Comparison of ENCODE assay signal across 10 cellular contexts in the genomic region with DNA sequence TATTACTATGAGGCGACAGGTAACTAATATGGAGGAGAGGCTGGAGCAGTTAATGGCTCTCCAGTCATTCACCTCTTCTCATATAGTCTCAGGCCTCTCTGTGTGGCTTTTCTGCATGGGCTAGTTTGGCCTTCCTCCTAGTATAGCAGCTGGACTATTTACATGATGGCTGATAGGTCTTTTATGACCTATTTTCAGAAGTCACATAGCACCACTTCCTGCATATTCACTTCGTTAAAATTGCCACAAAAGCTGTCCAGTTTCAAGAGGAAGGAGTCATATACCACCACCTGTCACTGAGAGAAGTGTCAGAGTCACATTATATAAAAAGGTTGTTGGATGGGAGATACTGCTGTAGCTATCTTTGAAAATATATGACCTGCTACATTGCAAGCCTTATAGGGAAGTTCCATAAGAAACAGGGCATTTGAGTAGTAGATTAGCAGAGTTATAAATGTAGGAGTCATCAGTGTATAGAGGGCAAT. TPM values are rescaled to one million over a fixed set of nuclear protein-coding genes. Genes with fewer than 3 reads are reported as not detected.
A peak's percentile ranks its signal among the peaks of the same experiment; 100 is the strongest.
DNase-seq lines count a peak whose midpoint lies in the region; ATAC-seq and TF ChIP-seq lines count a peak whose summit lies in the region.
"Had no signal": no experiment of that assay in that cellular context is flagged by ENCODE, and none has a peak within 500 bp of the region (broad histone marks: within the 10 kb centered on the region; RNA-seq: fewer than 3 reads in every experiment).

No MANE protein-coding gene starts in this region.

- no peak overlapping the region for H3K4me3 ChIP-seq in prostate gland
- H3K4me3 ChIP-seq: thoracic aorta had no signal

- no peak for TF ChIP-seq POLR2A in prostate gland (IDR thresholded peaks at IDR 0.05)

- peaks cover 4% of the 10 kb centered on the region for H3K4me1 Mint-ChIP-seq in activated T-helper 17 cell treated with anti-CD3 and anti-CD28 coated beads, Interleukin-2, amount 50 U/mL, for 72 hours

- H3K9me3 ChIP-seq in prostate gland, result no peaks in the 10 kb centered on the region
- H3K9me3 ChIP-seq: thoracic aorta had no signal

- intact Hi-C loops in prostate gland (cut with DNase I), result no loop called here

- no peaks in the 10 kb centered on the region for H3K36me3 Mint-ChIP-seq in activated T-helper 17 cell treated with anti-CD3 and anti-CD28 coated beads, Interleukin-2, amount 50 U/mL, for 72 hours (ENCODE audit: low read depth)

- no peak for TF ChIP-seq CTCF in prostate gland (IDR thresholded peaks at IDR 0.05)

- WGBS in prostate gland, result 61% methylated on average over 2 of the region's 2 CpGs

- H3K27ac ChIP-seq in prostate gland, result no peak overlapping the region
- H3K27ac ChIP-seq: thoracic aorta had no signal

- H3K27ac Mint-ChIP-seq in activated T-helper 17 cell treated with anti-CD3 and anti-CD28 coated beads, Interleukin-2, amount 50 U/mL, for 72 hours, result peak overlapping the region; percentile 18

- no peaks in the 10 kb centered on the region for H3K27me3 ChIP-seq in prostate gland (replicated peaks; ENCODE audit: insufficient read depth)

- H3K36me3 ChIP-seq in prostate gland, result no peaks in the 10 kb centered on the region
- H3K36me3 ChIP-seq: thoracic aorta had no signal

- H3K4me3 Mint-ChIP-seq in activated T-helper 17 cell treated with anti-CD3 and anti-CD28 coated beads, Interleukin-2, amount 50 U/mL, for 72 hours, result no peak overlapping the region

- DNase-seq in NCI-H2227 treated with DMSO at 0.1 percent for 48 hours (lab: John Stamatoyannopoulos, UW) (no peak), EL (no peak), prostate gland (ENCODE audit: low spot score) (no peak)
- no peak for DNase-seq in stimulated activated naive CD4-positive, alpha-beta T cell treated with Interleukin-2 at 50 U/mL for 16 hours (lab: John Stamatoyannopoulos, UW)
- DNase-seq: NCI-H510A had no signal

- peaks cover 3% of the 10 kb centered on the region for H3K27me3 Mint-ChIP-seq in activated T-helper 17 cell treated with anti-CD3 and anti-CD28 coated beads, Interleukin-2, amount 50 U/mL, for 72 hours

- no peaks in the 10 kb centered on the region for H3K9me3 Mint-ChIP-seq in activated T-helper 17 cell treated with anti-CD3 and anti-CD28 coated beads, Interleukin-2, amount 50 U/mL, for 72 hours

- H3K4me1 ChIP-seq in prostate gland (replicated peaks), result no peaks in the 10 kb centered on the region

- ATAC-seq in GM18517 (IDR thresholded peaks at IDR 0.05; ENCODE audit: unreplicated experiment) (peak; percentile 98), GM21381 (IDR thresholded peaks at IDR 0.05; ENCODE audit: unreplicated experiment) (peak; percentile 89), HG03103 (IDR thresholded peaks at IDR 0.05; ENCODE audit: low read depth, unreplicated experiment) (peak; percentile 96)
- ATAC-seq in activated T-helper 17 cell treated with anti-CD3 and anti-CD28 coated beads, Interleukin-2, amount 50 U/mL, for 72 hours (replicated peaks), result peak; percentile 93

RNA-seq across cellular contexts. Expression of gene DMTF1, which starts 8.0 kb away (rescaled TPM):
- total RNA-seq in activated T-helper 17 cell treated with anti-CD3 and anti-CD28 coated beads, Interleukin-2, amount 50 U/mL, for 72 hours, result 100 to 1,000 TPM in 1 of 2 donors, 10 to 100 TPM in 1; 90.4 to 114 TPM
- total RNA-seq in prostate gland, result 100 to 1,000 TPM in 1 of 2 donors, 10 to 100 TPM in 1; 30.7 to 100 TPM
